26 cellular contexts compared by ENCODE assay signal in genomic region chr14:102251161-102251560, GRCh38. TPM values are rescaled to one million over a fixed set of nuclear protein-coding genes. Genes with fewer than 3 reads are reported as not detected.
DNase-seq lines count a peak whose midpoint lies in the region; ATAC-seq and TF ChIP-seq lines count a peak whose summit lies in the region.
"Had no signal": no experiment of that assay in that cellular context is flagged by ENCODE, and none has a peak within 500 bp of the region (broad histone marks: within the 10 kb centered on the region; RNA-seq: fewer than 3 reads in every experiment).

No MANE protein-coding gene starts in this region.

- no peak overlapping the region for H2BK15ac ChIP-seq in mesenchymal stem cell (ENCODE audit: low read depth, poor library complexity, severe bottlenecking)

- H2BK120ac ChIP-seq in mesenchymal stem cell (ENCODE audit: low read depth, low read length) = no peak overlapping the region

- in situ Hi-C loops in gastrocnemius medialis (cut with MboI; ENCODE audit: low sequenced_read_pairs in 4 of 4) = no loop called here

- intact Hi-C loops in gastrocnemius medialis (cut with DNase I; ENCODE audit: low total_unique reads) = no loop called here

- H3K36me3 Mint-ChIP-seq in neural crest cell (ENCODE audit: low read depth) (peaks cover 4% of the 10 kb centered on the region), endodermal cell (ENCODE audit: low read depth) (peaks cover 3% of the 10 kb centered on the region)
- H3K36me3 Mint-ChIP-seq: CD14-positive monocyte; CD4-positive, alpha-beta memory T cell; CD4-positive, CD25-positive, alpha-beta regulatory T cell; CD8-positive, alpha-beta memory T cell had no signal

- H2BK12ac ChIP-seq in mesenchymal stem cell (ENCODE audit: low read length in 2 of 2) = no peak overlapping the region

- H3K9ac ChIP-seq in mesenchymal stem cell (ENCODE audit: low read length) (no peak overlapping the region), endodermal cell (ENCODE audit: extremely low read depth, low read length, poor library complexity, severe bottlenecking) (no peak overlapping the region)
- H3K9ac ChIP-seq: BLaER1 had no signal

- peaks cover 18% of the 10 kb centered on the region for H3K4me1 ChIP-seq in mesenchymal stem cell (ENCODE audit: control insufficient read depth, insufficient read depth, low read depth, low read length)
- peaks cover 4% of the 10 kb centered on the region for H3K4me1 ChIP-seq in endodermal cell (ENCODE audit: control insufficient read depth, insufficient read depth, low read length)
- no peaks in the 10 kb centered on the region for H3K4me1 ChIP-seq in gastrocnemius medialis
- H3K4me1 ChIP-seq: BE2C, BLaER1 had no signal

- no peak for TF ChIP-seq POLR2A in gastrocnemius medialis (IDR thresholded peaks at IDR 0.05)

- H2AK5ac ChIP-seq in mesenchymal stem cell (ENCODE audit: low read length, severe bottlenecking) = peak overlapping the region; percentile 31

- H3K18ac ChIP-seq in mesenchymal stem cell (ENCODE audit: low read depth in 1 of 2, low read length in 2 of 2) = no peak overlapping the region

- H3K27ac Mint-ChIP-seq in neural crest cell (ENCODE audit: unreplicated experiment) (peak overlapping the region; percentile 27), endodermal cell (no peak overlapping the region)
- H3K27ac Mint-ChIP-seq: CD14-positive monocyte; CD4-positive, alpha-beta memory T cell; CD4-positive, CD25-positive, alpha-beta regulatory T cell; CD8-positive, alpha-beta memory T cell had no signal

- H3K36me3 ChIP-seq in H7 (replicated peaks; ENCODE audit: control insufficient read depth, insufficient read depth, low read length) (no peaks in the 10 kb centered on the region), mesenchymal stem cell (ENCODE audit: control insufficient read depth in 1 of 2, insufficient read depth in 2 of 2, low read depth in 1 of 2, low read length in 2 of 2) (peaks cover 5 to 13% of the 10 kb centered on the region in 2 experiments), endodermal cell (ENCODE audit: control insufficient read depth, insufficient read depth, low read length) (no peaks in the 10 kb centered on the region), gastrocnemius medialis (no peaks in the 10 kb centered on the region)
- H3K36me3 ChIP-seq: BE2C, BLaER1 had no signal

- no peaks in the 10 kb centered on the region for H3K27me3 Mint-ChIP-seq in neural crest cell (ENCODE audit: low read depth)
- H3K27me3 Mint-ChIP-seq in endodermal cell (ENCODE audit: insufficient read depth) = peaks cover 23% of the 10 kb centered on the region
- H3K27me3 Mint-ChIP-seq: CD4-positive, CD25-positive, alpha-beta regulatory T cell; CD8-positive, alpha-beta memory T cell had no signal

- H3K23ac ChIP-seq in mesenchymal stem cell (ENCODE audit: low read length in 2 of 2) = no peak overlapping the region

- H3K4me3 Mint-ChIP-seq in neural crest cell (no peak overlapping the region), endodermal cell (no peak overlapping the region)
- H3K4me3 Mint-ChIP-seq: CD14-positive monocyte; CD4-positive, alpha-beta memory T cell; CD4-positive, CD25-positive, alpha-beta regulatory T cell; CD8-positive, alpha-beta memory T cell had no signal

- no peak overlapping the region for H2BK5ac ChIP-seq in mesenchymal stem cell (ENCODE audit: low read depth, low read length, poor library complexity, severe bottlenecking)

- no peak for ATAC-seq in gastrocnemius medialis
- ATAC-seq: GM12878 had no signal

- H3K27me3 ChIP-seq in H7 (ENCODE audit: control insufficient read depth, insufficient read depth, low read length) (peaks cover 3% of the 10 kb centered on the region; the same call in 1 of the 2 replicates), mesenchymal stem cell (ENCODE audit: control insufficient read depth in 1 of 2, insufficient read depth in 1 of 2, low read length in 2 of 2) (no peaks in the 10 kb centered on the region), endodermal cell (ENCODE audit: control insufficient read depth, insufficient read depth, low read length, poor library complexity, severe bottlenecking) (no peaks in the 10 kb centered on the region), gastrocnemius medialis (no peaks in the 10 kb centered on the region)
- H3K27me3 ChIP-seq: BE2C, BLaER1 had no signal

- H3K14ac ChIP-seq in mesenchymal stem cell (ENCODE audit: low read length in 2 of 2) = no peak overlapping the region

- H3K4ac ChIP-seq in mesenchymal stem cell (ENCODE audit: low read depth in 1 of 2, low read length in 2 of 2) = no peak overlapping the region

- H2AFZ ChIP-seq in mesenchymal stem cell (ENCODE audit: low read depth, low read length) = no peak overlapping the region

- H3K4me1 Mint-ChIP-seq in neural crest cell = peaks cover 3% of the 10 kb centered on the region
- peaks cover 8% of the 10 kb centered on the region for H3K4me1 Mint-ChIP-seq in endodermal cell
- H3K4me1 Mint-ChIP-seq: CD14-positive monocyte; CD4-positive, alpha-beta memory T cell; CD4-positive, CD25-positive, alpha-beta regulatory T cell; CD8-positive, alpha-beta memory T cell had no signal

- TF ChIP-seq CTCF in LNCaP clone FGC (IDR thresholded peaks at IDR 0.05; ENCODE audit: control insufficient read depth, extremely low read depth, insufficient read depth) = no peak
- TF ChIP-seq CTCF in neural crest cell (conservative IDR thresholded peaks at IDR 0.05) = no peak
- TF ChIP-seq CTCF in endodermal cell (conservative IDR thresholded peaks at IDR 0.05) = no peak
- no peak for TF ChIP-seq CTCF in gastrocnemius medialis (IDR thresholded peaks at IDR 0.05 in 4 of 5, conservative IDR thresholded peaks at IDR 0.05 in 1 of 5)

- H3K9me3 ChIP-seq in mesenchymal stem cell (ENCODE audit: control insufficient read depth, low read length) (no peaks in the 10 kb centered on the region), endodermal cell (ENCODE audit: control insufficient read depth, low read length) (peaks cover 5% of the 10 kb centered on the region), gastrocnemius medialis (no peaks in the 10 kb centered on the region)
- H3K9me3 ChIP-seq: BE2C, BLaER1 had no signal

- H3K9me3 Mint-ChIP-seq in neural crest cell (no peaks in the 10 kb centered on the region), endodermal cell (no peaks in the 10 kb centered on the region)
- H3K9me3 Mint-ChIP-seq: CD14-positive monocyte; CD4-positive, alpha-beta memory T cell; CD4-positive, CD25-positive, alpha-beta regulatory T cell; CD8-positive, alpha-beta memory T cell had no signal

- no peak overlapping the region for H4K91ac ChIP-seq in mesenchymal stem cell (ENCODE audit: low read length)

- WGBS in mesenchymal stem cell = 95% methylated on average over 4 of the region's 8 CpGs
- WGBS in endodermal cell (ENCODE audit: insufficient coverage in 1 of 2, insufficient read length in 1 of 2), 2 experiments = 92 to 95% methylated on average over 5 to 8 of the region's 8 CpGs

- peaks cover 5% of the 10 kb centered on the region for H3K79me1 ChIP-seq in mesenchymal stem cell (replicated peaks; ENCODE audit: low read length, poor library complexity, severe bottlenecking)

- no peak overlapping the region for H3K27ac ChIP-seq in mesenchymal stem cell (ENCODE audit: low read length, poor library complexity, severe bottlenecking)
- no peak overlapping the region for H3K27ac ChIP-seq in endodermal cell (ENCODE audit: low read depth, low read length)
- no peak overlapping the region for H3K27ac ChIP-seq in gastrocnemius medialis
- H3K27ac ChIP-seq in caudate nucleus (ENCODE audit: low read depth, low read length) = no peak overlapping the region
- H3K27ac ChIP-seq: BLaER1 had no signal

- H3K4me3 ChIP-seq in H7 (ENCODE audit: insufficient read depth, low read depth, low read length) (no peak overlapping the region), LNCaP clone FGC (ENCODE audit: low read depth, low read length) (no peak overlapping the region), mesenchymal stem cell (ENCODE audit: insufficient read depth in 1 of 2, low read depth in 1 of 2, low read length in 2 of 2) (no peak overlapping the region), endodermal cell (ENCODE audit: low read length) (no peak overlapping the region), gastrocnemius medialis (no peak overlapping the region)
- H3K4me3 ChIP-seq: BLaER1, GM12878 had no signal

- H3K4me2 ChIP-seq in mesenchymal stem cell (ENCODE audit: low read length, poor library complexity, severe bottlenecking) = no peak overlapping the region
- H3K4me2 ChIP-seq: BLaER1 had no signal

- DNase-seq in H7 (peak; percentile 6), LNCaP clone FGC (ENCODE audit: low read depth) (peak; percentile 34), mesenchymal stem cell (no peak), neural crest cell (ENCODE audit: low read depth, low spot score) (no peak), NCI-H510A treated with DMSO at 0.1 percent for 48 hours (lab: John Stamatoyannopoulos, UW) (no peak), endodermal cell (no peak), gastrocnemius medialis (no peak), caudate nucleus (lab: John Stamatoyannopoulos, UW) (no peak)
- DNase-seq: 8988T; ACHN; BE2C; C1 segment of cervical spinal cord; CD4-positive, alpha-beta memory T cell; CD4-positive, CD25-positive, alpha-beta regulatory T cell; CD8-positive, alpha-beta memory T cell; COR-L47; DMS 273 treated with DMSO at 0.1 percent for 48 hours; DMS153; DMS53; DMS79; DND-41; EL; GDM1 had no signal

- H4K8ac ChIP-seq in mesenchymal stem cell (ENCODE audit: low read length) = no peak overlapping the region

RNA-seq across cellular contexts. Expression of gene MOK, which starts 53.8 kb away (rescaled TPM):
- 2.1 and 2.2 TPM in 2 replicates for total RNA-seq in H7 (2014; rRNA removed; shearing (Covaris generic))
- polyA plus RNA-seq in mesenchymal stem cell (2013, experiment 1 of 2) = 6.9 TPM
- polyA plus RNA-seq in mesenchymal stem cell (2013, experiment 2 of 2) = 7.7 TPM
- total RNA-seq in neural crest cell (16.7 and 18.2 TPM in 2 replicates), endodermal cell (100 to 1,000 TPM in 1 of 2 donors, 10 to 100 TPM in 1; 60.3 to 102 TPM), gastrocnemius medialis (1 to 10 TPM; 1.3 to 2.8 (median 2.3) TPM)
- polyA plus RNA-seq in endodermal cell (2013, experiment 1 of 2) = 15.4 TPM
- 17.6 TPM for polyA plus RNA-seq in endodermal cell (2013, experiment 2 of 2)

Comparison
In these comparisons a context has a peak if more than half of its experiments do, and no peak if none do; other contexts are left out.
1. DNase-seq: peak in H7 (single experiment) and LNCaP clone FGC (single experiment); none in mesenchymal stem cell (single experiment), neural crest cell (single experiment), NCI-H510A treated with DMSO at 0.1 percent for 48 hours (single experiment), endodermal cell (single experiment), gastrocnemius medialis (0 of 2) and caudate nucleus (0 of 61).